15 cellular contexts compared by ENCODE assay signal in the genomic region with DNA sequence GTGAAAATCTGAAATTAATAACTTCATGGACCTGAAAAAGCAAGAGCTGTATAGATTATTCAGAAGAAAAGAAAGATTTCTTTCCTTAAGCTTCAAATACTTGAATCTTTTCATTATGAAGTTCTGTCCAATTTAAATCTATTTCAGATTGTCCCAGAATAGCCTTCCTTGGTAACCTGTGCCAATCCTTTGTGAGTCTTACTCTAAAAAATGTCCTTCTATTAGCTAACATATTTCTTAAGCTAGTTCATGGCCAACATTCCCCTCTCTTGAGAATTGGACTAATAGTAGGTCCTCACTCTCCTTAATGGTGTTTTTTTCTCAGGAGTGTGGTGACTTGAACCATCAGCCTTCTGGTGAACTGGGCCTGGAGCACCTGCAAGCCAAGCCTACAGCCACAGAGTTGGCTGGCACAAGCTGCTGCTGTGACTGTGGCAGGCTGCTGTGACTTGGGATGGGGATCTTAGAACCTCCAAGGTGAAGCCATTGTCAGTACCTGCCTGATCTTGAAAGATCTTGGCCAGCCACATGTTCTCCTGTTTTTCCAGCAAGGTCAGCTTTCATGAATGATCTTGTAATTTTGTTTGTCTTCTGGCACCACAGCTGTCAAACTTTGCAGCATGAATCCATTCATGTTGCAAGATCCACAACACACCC.
"Had no signal": no experiment of that assay in that cellular context is flagged by ENCODE, and none has a peak within 500 bp of the region (broad histone marks: within the 10 kb centered on the region; RNA-seq: fewer than 3 reads in every experiment).

No MANE protein-coding gene starts in this region.

- ATAC-seq: activated T-cell treated with anti-CD3 and anti-CD28 coated beads, Interleukin-2, amount 50 U/mL, for 4 hours; heart right ventricle had no signal

- H3K4me1 ChIP-seq: thyroid gland had no signal

- H3K27me3 ChIP-seq: heart right ventricle, thyroid gland, vagina had no signal

- H3K36me3 ChIP-seq: heart right ventricle, left ventricle myocardium inferior, thyroid gland, vagina had no signal

- H3K9me3 ChIP-seq: heart right ventricle, left ventricle myocardium inferior, thyroid gland, vagina had no signal

- H3K27ac ChIP-seq: coronary artery, heart right ventricle, left ventricle myocardium inferior, thyroid gland, vagina had no signal

- DNase-seq: activated effector memory CD4-positive, alpha-beta T cell treated with anti-CD3 and anti-CD28 coated beads, Interleukin-2, amount 50 U/mL, for 16 hours; activated naive CD8-positive, alpha-beta T cell treated with anti-CD3 and anti-CD28 coated beads for 36 hours; activated T-cell treated with anti-CD3 and anti-CD28 coated beads, Interleukin-2, amount 50 U/mL, for 4 hours; anterior cingulate cortex; central memory CD4-positive, alpha-beta T cell; effector CD8-positive, alpha-beta T cell; foreskin melanocyte; heart right ventricle; kidney; left ventricle myocardium inferior; nephron progenitor cell; stimulated activated CD4-positive, alpha-beta T cell treated with anti-CD3 and anti-CD28 coated beads, Interleukin-4, amount 100 ng/mL, for 24 hours; thyroid gland had no signal

- H3K4me3 ChIP-seq: coronary artery, heart right ventricle, left ventricle myocardium inferior, thyroid gland, vagina had no signal
